Comparison of ENCODE assay signal across 12 cellular contexts in the genomic region with DNA sequence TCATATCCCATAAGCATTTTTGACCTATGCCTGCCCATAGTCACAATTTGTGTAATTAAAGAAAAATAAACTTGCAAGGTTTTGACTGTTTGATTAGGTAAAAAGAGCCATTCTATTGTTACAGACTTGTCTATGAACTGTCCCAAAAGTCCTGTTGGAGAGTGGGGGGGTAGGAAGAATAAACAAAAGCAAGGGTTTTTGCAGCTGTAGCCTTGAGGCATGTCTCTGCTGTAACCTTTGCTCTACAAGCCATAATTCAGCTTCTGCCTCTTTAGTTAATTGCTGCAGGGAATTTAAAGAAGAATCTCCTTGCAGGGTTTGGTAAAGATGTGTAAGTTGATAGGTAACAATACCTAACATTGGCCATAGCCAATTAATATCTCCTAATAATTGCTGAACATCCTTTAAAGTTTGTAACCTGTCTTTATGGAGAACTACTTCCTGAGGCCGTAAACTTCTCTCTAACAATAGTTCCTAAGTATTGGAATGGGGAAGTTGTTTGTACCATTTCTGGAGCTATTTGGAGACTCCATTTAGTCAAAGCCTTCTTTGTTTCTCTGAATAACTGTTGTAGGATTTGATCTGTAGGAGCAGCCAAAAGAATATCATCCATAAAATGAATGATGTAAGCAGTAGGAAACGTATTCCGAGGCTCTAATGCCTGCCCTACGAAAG. TPM values are rescaled to one million over a fixed set of nuclear protein-coding genes. Genes with fewer than 3 reads are reported as not detected.
DNase-seq lines count a peak whose midpoint lies in the region; ATAC-seq, FAIRE-seq and TF ChIP-seq lines count a peak whose summit lies in the region.
"Had no signal": no experiment of that assay in that cellular context is flagged by ENCODE, and none has a peak within 500 bp of the region (broad histone marks: within the 10 kb centered on the region; RNA-seq: fewer than 3 reads in every experiment).

No MANE protein-coding gene starts in this region.

- no CpG with 5 or more reads among the region's 4 CpGs for WGBS in IMR-90 (ENCODE audit: extremely low coverage in 2 of 2, insufficient read length in 1 of 2), 2 experiments
- WGBS in body of pancreas, 2 donors = 24 to 27% methylated on average over 4 of the region's 4 CpGs

- H2AK9ac ChIP-seq in IMR-90 (replicated peaks; ENCODE audit: low read depth, low read length, poor library complexity) = no peak overlapping the region

- no peak for TF ChIP-seq RAD21 in IMR-90 (IDR thresholded peaks at IDR 0.05; ENCODE audit: low read length)

- H3K79me1 ChIP-seq in IMR-90 (ENCODE audit: low read depth in 1 of 2, low read length in 2 of 2) = no peaks in the 10 kb centered on the region

- peak overlapping the region; percentile 14 for H2BK5ac ChIP-seq in IMR-90 (ENCODE audit: low read depth, low read length, poor library complexity, severe bottlenecking)

- H3K9me1 ChIP-seq in IMR-90 (ENCODE audit: insufficient read depth, low read length) = peaks cover 5% of the 10 kb centered on the region

- no peak for TF ChIP-seq POLR2A in IMR-90 (IDR thresholded peaks at IDR 0.05; ENCODE audit: low read depth, low read length)
- no peak for TF ChIP-seq POLR2A in body of pancreas (IDR thresholded peaks at IDR 0.05)

- CTCF ChIA-PET in IMR-90 (lab: Yijun Ruan, JAX) = interaction anchor here (1.0 to 3.8 kb wide), 7 partner anchors 9 to 403 kb away, joined by 3 to 24 read pairs (median 8); partner anchors contain the start of gene GINS1

- no TSS peak for BruUV-seq in IMR-90 (replicated peaks; lab: Mats Ljungman, UMichigan)

- H2BK20ac ChIP-seq in IMR-90 (ENCODE audit: low read depth, low read length) = peak overlapping the region; percentile 68; the same call in 1 of the 2 replicates

- H3K4me3 ChIP-seq in IMR-90 (ENCODE audit: insufficient read depth, low read depth, low read length) = no peak overlapping the region
- no peak overlapping the region for H3K4me3 ChIP-seq in body of pancreas

- TF ChIP-seq CTCF in 22Rv1 (IDR thresholded peaks at IDR 0.05) (no peak), IMR-90 (conservative IDR thresholded peaks at IDR 0.05; ENCODE audit: low read depth, low read length) (no peak), body of pancreas (IDR thresholded peaks at IDR 0.05) (no peak)

- no peak overlapping the region for H4K91ac ChIP-seq in IMR-90 (ENCODE audit: insufficient read depth, low read depth, low read length)

- H3K27ac ChIP-seq in 22Rv1 (0 out of 2 replicates have a peak overlapping the region, but pooled peaks have one; percentile 17), IMR-90 (ENCODE audit: insufficient read depth, low read length) (no peak overlapping the region), body of pancreas (peak overlapping the region in 3 of 4 donors; percentile 7 to 46 (median 43))

- no peak overlapping the region for H2BK15ac ChIP-seq in IMR-90 (ENCODE audit: low read depth, low read length)

- H3K9me3 ChIP-seq in IMR-90 (ENCODE audit: control insufficient read depth, insufficient read depth, low read length) (peaks cover 12% of the 10 kb centered on the region), body of pancreas (peaks cover 0 to 13% (median 0%) of the 10 kb centered on the region in 3 donors)

- intact Hi-C loops in IMR-90 (cut with micrococcal nuclease) (loop anchor here (1.0 to 5.0 kb wide), 8 partner anchors 62 to 403 kb away; partner anchors contain the start of genes PYGB and VSX1), body of pancreas (cut with DNase I) (no loop called here)

- H3K56ac ChIP-seq in IMR-90 (ENCODE audit: extremely low read depth, insufficient read depth, low read length) = no peak overlapping the region

- peak overlapping the region; percentile 68; the same call in 1 of the 2 replicates for H2BK120ac ChIP-seq in IMR-90 (ENCODE audit: low read depth, low read length)

- ATAC-seq in IMR-90 (ENCODE audit: low read depth) = peak; percentile 28
- ATAC-seq in body of pancreas = peak; percentile 42
- ATAC-seq in GM21576 (IDR thresholded peaks at IDR 0.05; ENCODE audit: unreplicated experiment) = no peak

- dilution Hi-C loops in IMR-90 (cut with HindIII; ENCODE audit: low sequenced_read_pairs, unreplicated experiment) = no loop called here

- H2AFZ ChIP-seq in IMR-90 (replicated peaks; ENCODE audit: low read length, poor library complexity) = no peak overlapping the region

- H4K5ac ChIP-seq in IMR-90 (ENCODE audit: low read depth, low read length) = no peak overlapping the region

- H3K36me3 ChIP-seq in IMR-90 (ENCODE audit: control insufficient read depth, insufficient read depth, low read length) (no peaks in the 10 kb centered on the region), body of pancreas (replicated peaks in 1 of 2; ENCODE audit: insufficient read depth in 1 of 2, low read depth in 2 of 2) (no peaks in the 10 kb centered on the region)

- no peak overlapping the region for H3K4me2 ChIP-seq in IMR-90 (ENCODE audit: low read depth, low read length)

- FAIRE-seq in HTR-8/SVneo (lab: Jason Lieb, UNC) = no peak
- FAIRE-seq: bronchial epithelial cell, urothelium cell line had no signal

- no peak overlapping the region for H3K18ac ChIP-seq in IMR-90 (ENCODE audit: low read depth, low read length)

- DNase-seq in IMR-90 (no peak), body of pancreas (no peak), midbrain (lab: John Stamatoyannopoulos, UW) (peak; percentile 39), amniotic stem cell (lab: John Stamatoyannopoulos, UW) (no peak), HTR-8/SVneo (ENCODE audit: insufficient read length, low spot score) (no peak)
- no peak for DNase-seq in stimulated activated CD4-positive, alpha-beta T cell treated with anti-CD3 and anti-CD28 coated beads, Interleukin-12 subunit alpha, Interleukin-12 subunit beta, amount 100 ng/mL, for 4 hours
- DNase-seq: activated CD4-positive, alpha-beta memory T cell treated with anti-CD3 and anti-CD28 coated beads, Interleukin-2, amount 10 ng/mL, durations not matched to agents 7 days and 5 days; activated T-cell treated with anti-CD3 and anti-CD28 coated beads, Interleukin-2, amount 50 U/mL, for 4 hours had no signal

- H4K20me1 ChIP-seq in IMR-90 (ENCODE audit: insufficient read depth, low read length) = no peaks in the 10 kb centered on the region

- H4K8ac ChIP-seq in IMR-90 (ENCODE audit: low read depth in 2 of 2, low read length in 2 of 2) = peak overlapping the region in 1 of 2 experiments; percentile 56; a peak in 2 of 4 replicates

- H3K4me1 ChIP-seq in IMR-90 (ENCODE audit: control insufficient read depth, insufficient read depth, low read length) = peaks cover 5% of the 10 kb centered on the region; the same call in 1 of the 2 replicates
- H3K4me1 ChIP-seq in body of pancreas = peaks cover 16% of the 10 kb centered on the region

- in situ Hi-C loops in IMR-90 (cut with MboI; ENCODE audit: low sequenced_read_pairs) = loop anchor here (5.0 to 25.0 kb wide), 3 partner anchors 101 to 761 kb away; partner anchors contain the start of gene APMAP

- H3K14ac ChIP-seq in IMR-90 (replicated peaks; ENCODE audit: low read depth, low read length) = peak overlapping the region; percentile 63; the same call in 1 of the 2 replicates

- H3K4ac ChIP-seq in IMR-90 (ENCODE audit: low read depth, low read length) = peak overlapping the region; percentile 49; the same call in 1 of the 2 replicates

- no peak overlapping the region for H3K23ac ChIP-seq in IMR-90 (ENCODE audit: low read depth, low read length)

- no peak overlapping the region for H3K9ac ChIP-seq in IMR-90 (ENCODE audit: low read depth, low read length)

- H2AK5ac ChIP-seq in IMR-90 (ENCODE audit: low read depth, low read length) = no peak overlapping the region

- POLR2A ChIA-PET in IMR-90 (lab: Charles Lee; ENCODE audit: unreplicated experiment) = no interaction called here

- no peaks in the 10 kb centered on the region for H3K27me3 ChIP-seq in IMR-90 (ENCODE audit: control insufficient read depth, insufficient read depth, low read length)
- no peaks in the 10 kb centered on the region for H3K27me3 ChIP-seq in body of pancreas

TF ChIP-seq in IMR-90, 13 proteins besides CTCF, POLR2A, EP300 and RAD21 (continues in another document):
- TF ChIP-seq, protein P1, sequence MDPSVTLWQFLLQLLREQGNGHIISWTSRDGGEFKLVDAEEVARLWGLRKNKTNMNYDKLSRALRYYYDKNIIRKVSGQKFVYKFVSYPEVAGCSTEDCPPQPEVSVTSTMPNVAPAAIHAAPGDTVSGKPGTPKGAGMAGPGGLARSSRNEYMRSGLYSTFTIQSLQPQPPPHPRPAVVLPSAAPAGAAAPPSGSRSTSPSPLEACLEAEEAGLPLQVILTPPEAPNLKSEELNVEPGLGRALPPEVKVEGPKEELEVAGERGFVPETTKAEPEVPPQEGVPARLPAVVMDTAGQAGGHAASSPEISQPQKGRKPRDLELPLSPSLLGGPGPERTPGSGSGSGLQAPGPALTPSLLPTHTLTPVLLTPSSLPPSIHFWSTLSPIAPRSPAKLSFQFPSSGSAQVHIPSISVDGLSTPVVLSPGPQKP (IDR thresholded peaks at IDR 0.05; ENCODE audit: borderline replicate concordance, low read depth, low read length) = no peak
- TF ChIP-seq MAFK (IDR thresholded peaks at IDR 0.05; ENCODE audit: low read depth, low read length) = no peak
- TF ChIP-seq NFE2L2 (IDR thresholded peaks at IDR 0.05; ENCODE audit: low read depth, low read length) = no peak
- TF ChIP-seq CHD1 (IDR thresholded peaks at IDR 0.05; ENCODE audit: low read depth, low read length) = no peak
- TF ChIP-seq BHLHE40 (IDR thresholded peaks at IDR 0.05; ENCODE audit: low read depth, low read length) = no peak
- no peak for TF ChIP-seq FOS (IDR thresholded peaks at IDR 0.05; ENCODE audit: low read depth, low read length)
- TF ChIP-seq CEBPB (IDR thresholded peaks at IDR 0.05; ENCODE audit: low read depth, low read length) = no peak
- no peak for TF ChIP-seq RCOR1 (IDR thresholded peaks at IDR 0.05; ENCODE audit: insufficient replicate concordance, low read length)
- no peak for TF ChIP-seq MAZ (IDR thresholded peaks at IDR 0.05; ENCODE audit: borderline replicate concordance, low read depth, low read length)
- no peak for TF ChIP-seq MXI1 (IDR thresholded peaks at IDR 0.05; ENCODE audit: borderline replicate concordance, low read depth, low read length)

RNA-seq across cellular contexts. Expression of gene ABHD12, which starts 7.9 kb away (rescaled TPM):
- total RNA-seq in IMR-90 (2012; rRNA removed) (64.2 and 80.7 TPM in 2 replicates), body of pancreas (100 to 1,000 TPM in 1 of 2 donors, 10 to 100 TPM in 1; 74.7 to 106 TPM)
- 84.0 and 108 TPM in 2 replicates for polyA plus RNA-seq in IMR-90 (2012; rRNA removed)
- 66.3 and 83.3 TPM in 2 replicates for polyA plus RNA-seq in IMR-90 (2012; cell fraction: cytosol; rRNA removed)
- 61.1 and 62.6 TPM in 2 replicates for polyA plus RNA-seq in IMR-90 (2012; cell fraction: nucleus; rRNA removed; ENCODE audit: low replicate concordance)

RNA-seq across cellular contexts. Expression of gene GINS1, which starts 9.0 kb away (rescaled TPM):
- 6.6 and 12.2 TPM in 2 replicates for total RNA-seq in IMR-90 (2012; rRNA removed)
- 4.1 and 4.9 TPM in 2 replicates for polyA plus RNA-seq in IMR-90 (2012; rRNA removed)
- 0.90 and 2.2 TPM in 2 replicates for polyA plus RNA-seq in IMR-90 (2012; cell fraction: cytosol; rRNA removed)
- polyA plus RNA-seq in IMR-90 (2012; cell fraction: nucleus; rRNA removed; ENCODE audit: low replicate concordance) = 0.63 and 2.9 TPM in 2 replicates
- under 1 TPM; 0.78 to 0.99 TPM for total RNA-seq in body of pancreas
